In genomic region chr3:76321615-76322014, GRCh38 we compare ENCODE assay signal across 34 cellular contexts.
"Had no signal": no experiment of that assay in that cellular context is flagged by ENCODE, and none has a peak within 500 bp of the region (broad histone marks: within the 10 kb centered on the region; RNA-seq: fewer than 3 reads in every experiment).

No MANE protein-coding gene starts in this region.

- H3K36me3 ChIP-seq: adrenal gland, esophagus muscularis mucosa, gastrocnemius medialis, heart left ventricle had no signal

- H3K27ac ChIP-seq: adrenal gland, body of pancreas, esophagus muscularis mucosa, foreskin keratinocyte, gastrocnemius medialis, heart left ventricle had no signal

- H3K9me3 ChIP-seq: adrenal gland, body of pancreas, esophagus muscularis mucosa, gastrocnemius medialis had no signal

- H3K27me3 Mint-ChIP-seq: activated CD4-positive, alpha-beta memory T cell treated with anti-CD3 and anti-CD28 coated beads for 36 hours; activated CD4-positive, alpha-beta T cell treated with anti-CD3 and anti-CD28 coated beads for 36 hours; activated CD4-positive, alpha-beta T cell treated with anti-CD3 and anti-CD28 coated beads, Interleukin-2, amount 10 ng/mL, durations not matched to agents 24 days and 14 days; activated CD8-positive, alpha-beta memory T cell treated with anti-CD3 and anti-CD28 coated beads, Interleukin-2, amount 10 ng/mL, durations not matched to agents 7 days and 5 days; activated naive CD4-positive, alpha-beta T cell treated with anti-CD3 and anti-CD28 coated beads, Interleukin-2, amount 50 U/mL, for 24 hours; activated naive CD8-positive, alpha-beta T cell treated with anti-CD3 and anti-CD28 coated beads for 36 hours; activated naive CD8-positive, alpha-beta T cell treated with anti-CD3 and anti-CD28 coated beads, Interleukin-2, amount 50 U/mL, for 24 hours; effector memory CD8-positive, alpha-beta T cell had no signal

- DNase-seq: activated CD4-positive, alpha-beta memory T cell treated with anti-CD3 and anti-CD28 coated beads for 36 hours; activated CD4-positive, alpha-beta T cell treated with anti-CD3 and anti-CD28 coated beads for 36 hours; activated CD4-positive, alpha-beta T cell treated with anti-CD3 and anti-CD28 coated beads, Interleukin-2, amount 10 ng/mL, durations not matched to agents 24 days and 14 days; activated CD4-positive, CD25-positive, alpha-beta regulatory T cell; activated CD4-positive, CD25-positive, alpha-beta regulatory T cell treated with anti-CD3 and anti-CD28 coated beads, Interleukin-2, amount 50 U/mL, for 72 hours; activated CD8-positive, alpha-beta memory T cell treated with anti-CD3 and anti-CD28 coated beads, Interleukin-2, amount 10 ng/mL, durations not matched to agents 7 days and 5 days; activated CD8-positive, alpha-beta memory T cell treated with anti-CD3 and anti-CD28 coated beads, Interleukin-2, amount 50 U/mL, for 4 hours; activated CD8-positive, alpha-beta T cell treated with anti-CD3 and anti-CD28 coated beads, Interleukin-2, amount 10 ng/mL, durations not matched to agents 7 days and 5 days; activated effector memory CD4-positive, alpha-beta T cell treated with anti-CD3 and anti-CD28 coated beads, Interleukin-2, amount 50 U/mL, for 16 hours; activated naive CD4-positive, alpha-beta T cell treated with anti-CD3 and anti-CD28 coated beads for 36 hours; activated naive CD8-positive, alpha-beta T cell treated with anti-CD3 and anti-CD28 coated beads for 36 hours; activated naive CD8-positive, alpha-beta T cell treated with anti-CD3 and anti-CD28 coated beads, Interleukin-2, amount 50 U/mL, for 24 hours; activated T-cell treated with anti-CD3 and anti-CD28 coated beads, Interleukin-2, amount 50 U/mL, for 1 hour; activated T-cell treated with anti-CD3 and anti-CD28 coated beads, Interleukin-2, amount 50 U/mL, for 48 hours; adrenal gland; amygdala; aorta; body of pancreas; caudate nucleus; cortex of kidney; dermis blood vessel endothelial cell; effector CD4-positive, alpha-beta T cell; effector memory CD8-positive, alpha-beta T cell; erythroblast; foreskin keratinocyte; gastrocnemius medialis; glutamatergic neuron; heart left ventricle; T-helper 2 cell had no signal

- H3K4me3 ChIP-seq: adrenal gland, body of pancreas, esophagus muscularis mucosa, gastrocnemius medialis, heart left ventricle had no signal

- H3K27me3 ChIP-seq: adrenal gland, body of pancreas, esophagus muscularis mucosa, foreskin keratinocyte, gastrocnemius medialis, heart left ventricle had no signal

- ATAC-seq: activated CD4-positive, alpha-beta T cell treated with anti-CD3 and anti-CD28 coated beads for 36 hours; activated CD8-positive, alpha-beta memory T cell treated with anti-CD3 and anti-CD28 coated beads, Interleukin-2, amount 10 ng/mL, durations not matched to agents 7 days and 5 days; activated CD8-positive, alpha-beta T cell treated with anti-CD3 and anti-CD28 coated beads, Interleukin-2, amount 10 ng/mL, durations not matched to agents 7 days and 5 days; activated naive CD8-positive, alpha-beta T cell treated with anti-CD3 and anti-CD28 coated beads, Interleukin-2, amount 50 U/mL, for 24 hours; body of pancreas; effector memory CD8-positive, alpha-beta T cell; foreskin keratinocyte; gastrocnemius medialis; heart left ventricle had no signal

- H3K4me1 Mint-ChIP-seq: activated CD4-positive, alpha-beta T cell treated with anti-CD3 and anti-CD28 coated beads for 36 hours; activated CD4-positive, alpha-beta T cell treated with anti-CD3 and anti-CD28 coated beads, Interleukin-2, amount 10 ng/mL, durations not matched to agents 24 days and 14 days; activated CD8-positive, alpha-beta memory T cell treated with anti-CD3 and anti-CD28 coated beads, Interleukin-2, amount 10 ng/mL, durations not matched to agents 7 days and 5 days; activated naive CD4-positive, alpha-beta T cell treated with anti-CD3 and anti-CD28 coated beads, Interleukin-2, amount 50 U/mL, for 24 hours; activated naive CD8-positive, alpha-beta T cell treated with anti-CD3 and anti-CD28 coated beads for 36 hours; activated naive CD8-positive, alpha-beta T cell treated with anti-CD3 and anti-CD28 coated beads, Interleukin-2, amount 50 U/mL, for 24 hours had no signal

- H3K9me3 Mint-ChIP-seq: activated naive CD8-positive, alpha-beta T cell treated with anti-CD3 and anti-CD28 coated beads, Interleukin-2, amount 50 U/mL, for 24 hours had no signal

- FAIRE-seq: colon had no signal

- H3K27ac Mint-ChIP-seq: activated CD4-positive, alpha-beta memory T cell treated with anti-CD3 and anti-CD28 coated beads for 36 hours; activated CD4-positive, alpha-beta T cell treated with anti-CD3 and anti-CD28 coated beads for 36 hours; activated CD4-positive, alpha-beta T cell treated with anti-CD3 and anti-CD28 coated beads, Interleukin-2, amount 10 ng/mL, durations not matched to agents 24 days and 14 days; activated CD8-positive, alpha-beta memory T cell treated with anti-CD3 and anti-CD28 coated beads, Interleukin-2, amount 10 ng/mL, durations not matched to agents 7 days and 5 days; activated CD8-positive, alpha-beta T cell treated with anti-CD3 and anti-CD28 coated beads, Interleukin-2, amount 10 ng/mL, durations not matched to agents 7 days and 5 days; activated naive CD4-positive, alpha-beta T cell treated with anti-CD3 and anti-CD28 coated beads for 36 hours; activated naive CD4-positive, alpha-beta T cell treated with anti-CD3 and anti-CD28 coated beads, Interleukin-2, amount 50 U/mL, for 24 hours; activated naive CD8-positive, alpha-beta T cell treated with anti-CD3 and anti-CD28 coated beads for 36 hours; activated naive CD8-positive, alpha-beta T cell treated with anti-CD3 and anti-CD28 coated beads, Interleukin-2, amount 50 U/mL, for 24 hours; activated T-helper 1 cell treated with anti-CD3 and anti-CD28 coated beads, Interleukin-12 subunit alpha, Interleukin-12 subunit beta, Interleukin-2, Interleukin-4 antibody, amounts not matched to agents 30 ng/mL and 10 ng/mL and 1 ng/mL, durations not matched to agents 14 hours and 24 hours and 36 hours; activated T-helper 2 cell treated with anti-CD3 and anti-CD28 coated beads, Interferon-gamma antibody, Interleukin-2, Interleukin-4, amounts not matched to agents 10 μg/mL and 5 μg/mL and 100 μg/mL, durations not matched to agents 14 hours and 24 hours and 36 hours; effector memory CD8-positive, alpha-beta T cell had no signal

- H3K36me3 Mint-ChIP-seq: activated CD4-positive, alpha-beta memory T cell treated with anti-CD3 and anti-CD28 coated beads for 36 hours; activated CD8-positive, alpha-beta memory T cell treated with anti-CD3 and anti-CD28 coated beads, Interleukin-2, amount 10 ng/mL, durations not matched to agents 7 days and 5 days; activated naive CD4-positive, alpha-beta T cell treated with anti-CD3 and anti-CD28 coated beads, Interleukin-2, amount 50 U/mL, for 24 hours; activated naive CD8-positive, alpha-beta T cell treated with anti-CD3 and anti-CD28 coated beads for 36 hours had no signal

- H3K4me3 Mint-ChIP-seq: activated CD4-positive, alpha-beta memory T cell treated with anti-CD3 and anti-CD28 coated beads for 36 hours; activated CD4-positive, alpha-beta T cell treated with anti-CD3 and anti-CD28 coated beads for 36 hours; activated CD4-positive, alpha-beta T cell treated with anti-CD3 and anti-CD28 coated beads, Interleukin-2, amount 10 ng/mL, durations not matched to agents 24 days and 14 days; activated CD8-positive, alpha-beta memory T cell treated with anti-CD3 and anti-CD28 coated beads, Interleukin-2, amount 10 ng/mL, durations not matched to agents 7 days and 5 days; activated CD8-positive, alpha-beta T cell treated with anti-CD3 and anti-CD28 coated beads, Interleukin-2, amount 10 ng/mL, durations not matched to agents 7 days and 5 days; activated naive CD4-positive, alpha-beta T cell treated with anti-CD3 and anti-CD28 coated beads for 36 hours; activated naive CD4-positive, alpha-beta T cell treated with anti-CD3 and anti-CD28 coated beads, Interleukin-2, amount 50 U/mL, for 24 hours; activated naive CD8-positive, alpha-beta T cell treated with anti-CD3 and anti-CD28 coated beads for 36 hours; activated naive CD8-positive, alpha-beta T cell treated with anti-CD3 and anti-CD28 coated beads, Interleukin-2, amount 50 U/mL, for 24 hours; activated T-helper 1 cell treated with anti-CD3 and anti-CD28 coated beads, Interleukin-12 subunit alpha, Interleukin-12 subunit beta, Interleukin-2, Interleukin-4 antibody, amounts not matched to agents 30 ng/mL and 10 ng/mL and 1 ng/mL, durations not matched to agents 14 hours and 24 hours and 36 hours; effector memory CD8-positive, alpha-beta T cell had no signal

- H3K4me1 ChIP-seq: adrenal gland, body of pancreas, esophagus muscularis mucosa, foreskin keratinocyte, gastrocnemius medialis, heart left ventricle had no signal
